In the genomic region with DNA sequence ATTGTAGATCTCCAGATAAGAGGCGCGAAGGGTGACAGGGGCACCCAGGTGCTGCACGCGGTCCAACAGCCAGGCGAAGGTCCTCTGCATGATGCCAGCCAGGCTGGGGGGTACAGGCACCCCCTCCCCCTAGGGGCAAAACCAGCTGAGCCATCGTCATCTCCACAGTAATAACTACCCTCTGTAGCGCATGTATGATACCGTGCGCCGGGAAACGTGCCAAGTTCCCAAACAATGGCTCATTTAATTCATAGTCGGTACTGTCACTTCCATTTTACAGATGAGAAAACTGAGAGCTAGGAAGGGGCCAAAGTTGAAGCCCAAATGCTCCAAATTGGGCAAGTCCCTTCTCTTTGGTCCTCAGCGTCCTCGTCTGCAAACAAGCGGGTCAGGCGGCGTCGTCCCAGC, we compare ENCODE assay signal across 9 cellular contexts. TPM values are rescaled to one million over a fixed set of nuclear protein-coding genes. Genes with fewer than 3 reads are reported as not detected.
DNase-seq lines count a peak whose midpoint lies in the region; ATAC-seq, FAIRE-seq and TF ChIP-seq lines count a peak whose summit lies in the region.
"Had no signal": no experiment of that assay in that cellular context is flagged by ENCODE, and none has a peak within 500 bp of the region (broad histone marks: within the 10 kb centered on the region; RNA-seq: fewer than 3 reads in every experiment).

No MANE protein-coding gene starts in this region.

- dilution Hi-C loops in endothelial cell of umbilical vein (cut with MboI; ENCODE audit: extremely low pct_ligation_motif_present, low sequenced_read_pairs), result loop anchor here (25.0 kb wide), 1 partner anchor 190 kb away; no protein-coding TSS in a partner anchor

- H2AFZ ChIP-seq in endothelial cell of umbilical vein (ENCODE audit: low read depth, low read length) (no peak overlapping the region), neuronal stem cell (ENCODE audit: low read length) (no peak overlapping the region)

- no peak overlapping the region for H2BK15ac ChIP-seq in neuronal stem cell (ENCODE audit: low read length)

- no peak overlapping the region for H3K14ac ChIP-seq in neuronal stem cell (ENCODE audit: low read length)

- peaks cover 0 to 8% (median 6%) of the 10 kb centered on the region in 5 donors for H3K9me3 Mint-ChIP-seq in CD8-positive, alpha-beta memory T cell

- H3K27me3 Mint-ChIP-seq in CD8-positive, alpha-beta memory T cell, result peaks cover 32 to 57% of the 10 kb centered on the region in 2 donors

- H3K36me3 Mint-ChIP-seq in CD8-positive, alpha-beta memory T cell, result peaks cover 0 to 3% (median 0%) of the 10 kb centered on the region in 3 donors

- no peak overlapping the region for H4K91ac ChIP-seq in neuronal stem cell (ENCODE audit: low read depth, low read length, poor library complexity)

- CTCF ChIA-PET in CD8-positive, alpha-beta memory T cell (lab: Charles Lee), result interaction anchor here (1.2 kb wide), 1 partner anchor 15 kb away, joined by 3 read pairs; no protein-coding TSS in a partner anchor
- CTCF ChIA-PET in endothelial cell of umbilical vein (lab: Charles Lee), result interaction anchor here (1.6 to 4.5 kb wide), 3 partner anchors 11 to 193 kb away, joined by 6 to 41 read pairs (median 11); no protein-coding TSS in a partner anchor

- H3K79me1 ChIP-seq in neuronal stem cell (ENCODE audit: low read depth, low read length), result no peaks in the 10 kb centered on the region

- peaks cover 13% of the 10 kb centered on the region for H3K27me3 ChIP-seq in CD8-positive, alpha-beta memory T cell (ENCODE audit: insufficient read depth, low read length, poor library complexity, severe bottlenecking)
- H3K27me3 ChIP-seq in endothelial cell of umbilical vein (ENCODE audit: control insufficient read depth in 2 of 2, insufficient read depth in 2 of 2, low read length in 2 of 2) (no peaks in the 10 kb centered on the region), neuronal stem cell (ENCODE audit: control insufficient read depth in 3 of 3, insufficient read depth in 3 of 3, low read depth in 1 of 3, low read length in 3 of 3) (peaks cover 0 to 79% (median 33%) of the 10 kb centered on the region in 3 experiments)

- ATAC-seq in GM18511 (IDR thresholded peaks at IDR 0.05; ENCODE audit: unreplicated experiment), result no peak

- WGBS in neuronal stem cell (ENCODE audit: extremely low coverage in 2 of 2, insufficient read length in 2 of 2, insufficient replicate concordance in 1 of 2), 2 donors, result no CpG with 5 or more reads among the region's 18 CpGs

- peak overlapping the region; percentile 78 for H3K18ac ChIP-seq in neuronal stem cell (ENCODE audit: low read length)

- peak overlapping the region in 6 of 7 donors; percentile 47 to 75 (median 58) for H3K4me3 Mint-ChIP-seq in CD8-positive, alpha-beta memory T cell

- no peak overlapping the region for H3K4me3 ChIP-seq in CD8-positive, alpha-beta memory T cell (ENCODE audit: low read length)
- H3K4me3 ChIP-seq in LNCaP clone FGC (ENCODE audit: low read depth, low read length) (peak overlapping the region; percentile 50), endothelial cell of umbilical vein (replicated peaks in 1 of 3; ENCODE audit: insufficient read depth in 1 of 3, low read depth in 1 of 3, low read length in 3 of 3) (peak overlapping the region in 1 of 3 experiments; percentile 31), neuronal stem cell (ENCODE audit: low read length in 2 of 2) (peak overlapping the region in 1 of 2 donors; percentile 85)

- POLR2A ChIA-PET in CD8-positive, alpha-beta memory T cell (lab: Charles Lee), result no interaction called here
- POLR2A ChIA-PET in endothelial cell of umbilical vein (lab: Charles Lee), result no interaction called here

- no peaks in the 10 kb centered on the region for H3K79me2 ChIP-seq in endothelial cell of umbilical vein (ENCODE audit: control insufficient read depth, insufficient read depth, low read length)

- H3K27ac Mint-ChIP-seq in CD8-positive, alpha-beta memory T cell, result no peak overlapping the region

- no peak for TF ChIP-seq CTCF in LNCaP clone FGC (IDR thresholded peaks at IDR 0.05; ENCODE audit: control insufficient read depth, extremely low read depth, insufficient read depth)
- TF ChIP-seq CTCF in endothelial cell of umbilical vein (IDR thresholded peaks at IDR 0.05; ENCODE audit: extremely low read depth in 1 of 2, insufficient read depth in 1 of 2, low read depth in 1 of 2, low read length in 2 of 2), result no peak

- H2BK12ac ChIP-seq in neuronal stem cell (ENCODE audit: low read length), result no peak overlapping the region

- H3K9me1 ChIP-seq in endothelial cell of umbilical vein (replicated peaks; ENCODE audit: control insufficient read depth, extremely low read depth, insufficient read depth, low read length), result no peaks in the 10 kb centered on the region

- no peak overlapping the region for H4K8ac ChIP-seq in neuronal stem cell (ENCODE audit: low read depth, low read length)

- H2BK5ac ChIP-seq in neuronal stem cell (ENCODE audit: low read length), result no peak overlapping the region

- H3K23ac ChIP-seq in neuronal stem cell (ENCODE audit: low read depth, low read length, poor library complexity), result no peak overlapping the region

- H2BK120ac ChIP-seq in neuronal stem cell (ENCODE audit: low read depth, low read length), result no peak overlapping the region

- intact Hi-C loops in endothelial cell of umbilical vein (cut with micrococcal nuclease), result no loop called here

- H3K36me3 ChIP-seq in CD8-positive, alpha-beta memory T cell (ENCODE audit: insufficient read depth, low read length), result no peaks in the 10 kb centered on the region
- H3K36me3 ChIP-seq in endothelial cell of umbilical vein (ENCODE audit: control insufficient read depth in 2 of 2, extremely low read depth in 1 of 2, insufficient read depth in 2 of 2, low read length in 2 of 2) (no peaks in the 10 kb centered on the region), neuronal stem cell (replicated peaks in 1 of 2; ENCODE audit: control insufficient read depth in 2 of 2, insufficient read depth in 2 of 2, low read length in 2 of 2) (no peaks in the 10 kb centered on the region)

- no peak for FAIRE-seq in endothelial cell of umbilical vein (lab: Jason Lieb, UNC)
- no peak for FAIRE-seq in H54 (lab: Jason Lieb, UNC)

- H3K4me2 ChIP-seq in endothelial cell of umbilical vein (ENCODE audit: insufficient read depth, low read length) (peak overlapping the region; percentile 38), neuronal stem cell (ENCODE audit: insufficient read depth, low read length, poor library complexity, severe bottlenecking) (peak overlapping the region; percentile 99)

- no peak overlapping the region for H3K4ac ChIP-seq in neuronal stem cell (ENCODE audit: low read length)

- peaks cover 8 to 18% (median 14%) of the 10 kb centered on the region in 3 donors for H3K4me1 Mint-ChIP-seq in CD8-positive, alpha-beta memory T cell

- no peak for DNase-seq in CD8-positive, alpha-beta memory T cell
- DNase-seq in LNCaP clone FGC (ENCODE audit: low read depth), result no peak
- peak; percentile 30 for DNase-seq in endothelial cell of umbilical vein (ENCODE audit: low read depth, low spot score)
- no peak for DNase-seq in neuronal stem cell (ENCODE audit: low spot score)
- DNase-seq in H54 (ENCODE audit: insufficient read length, low spot score), result no peak
- DNase-seq in activated CD8-positive, alpha-beta memory T cell treated with anti-CD3 and anti-CD28 coated beads, Interleukin-2, amount 50 U/mL, for 48 hours, result no peak
- DNase-seq in GDM1 (lab: John Stamatoyannopoulos, UW), result no peak
- DNase-seq: NCI-H226 had no signal

- no peaks in the 10 kb centered on the region for H4K20me1 ChIP-seq in endothelial cell of umbilical vein (replicated peaks; ENCODE audit: control insufficient read depth, extremely low read depth, insufficient read depth, low read length)

- H3K9ac ChIP-seq in endothelial cell of umbilical vein (replicated peaks; ENCODE audit: extremely low read depth, insufficient read depth, low read length) (no peak overlapping the region), neuronal stem cell (ENCODE audit: low read depth, low read length, poor library complexity) (no peak overlapping the region)

- H3K27ac ChIP-seq in CD8-positive, alpha-beta memory T cell (ENCODE audit: low read depth, low read length), result no peak overlapping the region
- H3K27ac ChIP-seq in endothelial cell of umbilical vein (ENCODE audit: insufficient read depth, low read depth, low read length) (no peak overlapping the region), neuronal stem cell (replicated peaks; ENCODE audit: low read length) (no peak overlapping the region)

- no TSS peak for BruUV-seq in endothelial cell of umbilical vein (replicated peaks; lab: Mats Ljungman, UMichigan)

- no peaks in the 10 kb centered on the region for H3K4me1 ChIP-seq in CD8-positive, alpha-beta memory T cell (ENCODE audit: insufficient read depth, low read length)
- H3K4me1 ChIP-seq in endothelial cell of umbilical vein (ENCODE audit: control insufficient read depth, extremely low read depth, insufficient read depth, low read length) (peaks cover 10% of the 10 kb centered on the region), neuronal stem cell (ENCODE audit: control insufficient read depth in 2 of 2, insufficient read depth in 1 of 2, low read depth in 1 of 2, low read length in 2 of 2) (peaks cover 5 to 8% of the 10 kb centered on the region in 2 donors)

- no peaks in the 10 kb centered on the region for H3K9me3 ChIP-seq in CD8-positive, alpha-beta memory T cell (ENCODE audit: low read length)
- H3K9me3 ChIP-seq in endothelial cell of umbilical vein (replicated peaks; ENCODE audit: control insufficient read depth, insufficient read depth, low read length), result peaks cover 3% of the 10 kb centered on the region
- peaks cover 0 to 2% of the 10 kb centered on the region in 2 donors for H3K9me3 ChIP-seq in neuronal stem cell (replicated peaks in 1 of 2; ENCODE audit: control insufficient read depth in 2 of 2, insufficient read depth in 1 of 2, low read depth in 1 of 2, low read length in 2 of 2)

- TF ChIP-seq POLR2A in endothelial cell of umbilical vein (IDR thresholded peaks at IDR 0.05; ENCODE audit: low read depth, low read length) (no peak), H54 (IDR thresholded peaks at IDR 0.05; ENCODE audit: low read depth, low read length) (no peak)

- H2AK5ac ChIP-seq in neuronal stem cell (ENCODE audit: low read depth, low read length), result no peak overlapping the region

RNA-seq across cellular contexts. Expression of a gene that starts 1.5 kb away (rescaled TPM):
- not detected for total RNA-seq in CD8-positive, alpha-beta memory T cell
- not detected for polyA plus RNA-seq in CD8-positive, alpha-beta memory T cell
- total RNA-seq in endothelial cell of umbilical vein, result 0.51 and 0.97 TPM in 2 replicates
- polyA plus RNA-seq in endothelial cell of umbilical vein, result 0.46 and 0.88 TPM in 2 replicates
- 0.27 and 0.39 TPM in 2 replicates for polyA plus RNA-seq in endothelial cell of umbilical vein (2011; cell fraction: cytosol; rRNA removed)
- polyA plus RNA-seq in endothelial cell of umbilical vein (2011; cell fraction: nucleus; rRNA removed), result 2.7 and 4.0 TPM in 2 replicates
- 0.95 and 4.5 TPM in 2 replicates for polyA plus RNA-seq in endothelial cell of umbilical vein (2012)
- 0.15 and 1.4 TPM in 2 replicates for polyA minus RNA-seq in endothelial cell of umbilical vein
- not detected for polyA minus RNA-seq in endothelial cell of umbilical vein (2011; cell fraction: cytosol; rRNA and poly(A)+ RNA removed)
- 0.19 and 0.82 TPM in 2 replicates for polyA minus RNA-seq in endothelial cell of umbilical vein (2011; cell fraction: nucleus; rRNA and poly(A)+ RNA removed)
- polyA plus RNA-seq in neuronal stem cell (2013, experiment 1 of 2), result 0.18 TPM
- 0.22 TPM for polyA plus RNA-seq in neuronal stem cell (2013, experiment 2 of 2)

RNA-seq across cellular contexts. Expression of a gene that starts 19.5 kb away (rescaled TPM):
- not detected for total RNA-seq in CD8-positive, alpha-beta memory T cell
- polyA plus RNA-seq in CD8-positive, alpha-beta memory T cell, result not detected
- total RNA-seq in endothelial cell of umbilical vein, result not detected in 2 replicates
- polyA plus RNA-seq in endothelial cell of umbilical vein, result not detected in 2 replicates
- 0.04 and 0.06 TPM in 2 replicates for polyA plus RNA-seq in endothelial cell of umbilical vein (2011; cell fraction: cytosol; rRNA removed)
- polyA plus RNA-seq in endothelial cell of umbilical vein (2011; cell fraction: nucleus; rRNA removed), result 0.45 TPM in 1 of 2 replicates, not detected in the other
- not detected in 2 replicates for polyA plus RNA-seq in endothelial cell of umbilical vein (2012)
- 0.70 TPM in 1 of 2 replicates, not detected in the other for polyA minus RNA-seq in endothelial cell of umbilical vein
- polyA minus RNA-seq in endothelial cell of umbilical vein (2011; cell fraction: cytosol; rRNA and poly(A)+ RNA removed), result not detected
- polyA minus RNA-seq in endothelial cell of umbilical vein (2011; cell fraction: nucleus; rRNA and poly(A)+ RNA removed), result not detected in 2 replicates
- 0.06 TPM for polyA plus RNA-seq in neuronal stem cell (2013, experiment 1 of 2)
- 0.11 TPM for polyA plus RNA-seq in neuronal stem cell (2013, experiment 2 of 2)

RNA-seq across cellular contexts. Expression of a gene that starts 57.7 kb away (rescaled TPM):
- total RNA-seq in CD8-positive, alpha-beta memory T cell, result 1 to 10 TPM in 1 of 2 experiments, under 1 TPM in 1; 0.86 to 1.6 TPM
- polyA plus RNA-seq in CD8-positive, alpha-beta memory T cell, result not detected
- 48.6 and 49.1 TPM in 2 replicates for total RNA-seq in endothelial cell of umbilical vein
- polyA plus RNA-seq in endothelial cell of umbilical vein, result 14.7 and 14.9 TPM in 2 replicates
- polyA plus RNA-seq in endothelial cell of umbilical vein (2011; cell fraction: cytosol; rRNA removed), result 5.1 and 7.1 TPM in 2 replicates
- polyA plus RNA-seq in endothelial cell of umbilical vein (2011; cell fraction: nucleus; rRNA removed), result 147 and 157 TPM in 2 replicates
- 30.8 and 37.0 TPM in 2 replicates for polyA plus RNA-seq in endothelial cell of umbilical vein (2012)
- polyA minus RNA-seq in endothelial cell of umbilical vein, result 17.6 and 18.7 TPM in 2 replicates
- polyA minus RNA-seq in endothelial cell of umbilical vein (2011; cell fraction: cytosol; rRNA and poly(A)+ RNA removed), result 1.4 TPM
- 54.5 and 60.8 TPM in 2 replicates for polyA minus RNA-seq in endothelial cell of umbilical vein (2011; cell fraction: nucleus; rRNA and poly(A)+ RNA removed)
- 11.1 TPM for polyA plus RNA-seq in neuronal stem cell (2013, experiment 1 of 2)
- 11.1 TPM for polyA plus RNA-seq in neuronal stem cell (2013, experiment 2 of 2)

Comparison
In these comparisons a context has a peak if more than half of its experiments do, and no peak if none do; other contexts are left out.
1. RNA of a gene that starts 57.7 kb away (total RNA-seq): 48.6 to 49.1 TPM in endothelial cell of umbilical vein; 0.86 to 1.6 TPM in CD8-positive, alpha-beta memory T cell; every median in the first group is over 10 times any median in the second.